In genomic region chr12:76560083-76560491, GRCh38 we compare ENCODE assay signal across 8 cellular contexts. TPM values are rescaled to one million over a fixed set of nuclear protein-coding genes. Genes with fewer than 3 reads are reported as not detected.
DNase-seq lines count a peak whose midpoint lies in the region; ATAC-seq and TF ChIP-seq lines count a peak whose summit lies in the region.

No MANE protein-coding gene starts in this region.

- H3K4me3 Mint-ChIP-seq in CD14-positive monocyte (peak overlapping the region; percentile 95 to 97), chondrocyte (ENCODE audit: unreplicated experiment) (peak overlapping the region; percentile 93), natural killer cell (peak overlapping the region; percentile 95)

- H3K27me3 ChIP-seq in KMS-11 (ENCODE audit: insufficient read depth, low read depth), result no peaks in the 10 kb centered on the region

- peak; percentile 12 for ATAC-seq in GM19468 (IDR thresholded peaks at IDR 0.05; ENCODE audit: extremely low read depth, unreplicated experiment)
- ATAC-seq in natural killer cell, result no peak

- peak overlapping the region; percentile 92 for H3K9ac ChIP-seq in KMS-11

- H2AFZ ChIP-seq in KMS-11 (ENCODE audit: low read depth), result peak overlapping the region; percentile 95

- no peak overlapping the region for H3K4me3 ChIP-seq in KMS-11 (IDR thresholded peaks at IDR 0.05; ENCODE audit: insufficient read depth, low read depth, low read length)

- peaks cover 40% of the 10 kb centered on the region for H3K79me2 ChIP-seq in KMS-11 (ENCODE audit: insufficient read depth, low read depth)

- H3K4me1 ChIP-seq in KMS-11 (ENCODE audit: low read depth, poor library complexity, severe bottlenecking), result peaks cover 19% of the 10 kb centered on the region

- H3K36me3 Mint-ChIP-seq in CD14-positive monocyte (peaks cover 5 to 6% of the 10 kb centered on the region in 2 donors), chondrocyte (ENCODE audit: low read depth) (no peaks in the 10 kb centered on the region), natural killer cell (no peaks in the 10 kb centered on the region)

- H3K36me3 ChIP-seq in KMS-11 (ENCODE audit: insufficient read depth), result no peaks in the 10 kb centered on the region

- peak overlapping the region; percentile 97 to 99 (median 98) for H3K27ac Mint-ChIP-seq in CD14-positive monocyte
- H3K27ac Mint-ChIP-seq in chondrocyte (ENCODE audit: unreplicated experiment), result peak overlapping the region; percentile 94
- H3K27ac Mint-ChIP-seq in natural killer cell, result peak overlapping the region; percentile 94

- intact Hi-C loops in CD14-positive monocyte (cut with micrococcal nuclease) (no loop called here), natural killer cell (cut with micrococcal nuclease) (no loop called here)

- peak overlapping the region; percentile 50 for H3K4me2 ChIP-seq in KMS-11

- no peaks in the 10 kb centered on the region for H3K27me3 Mint-ChIP-seq in CD14-positive monocyte (ENCODE audit: low read depth in 3 of 3)
- H3K27me3 Mint-ChIP-seq in chondrocyte (ENCODE audit: low read depth), result no peaks in the 10 kb centered on the region
- H3K27me3 Mint-ChIP-seq in natural killer cell (ENCODE audit: low read depth in 2 of 2), result no peaks in the 10 kb centered on the region

- H3K4me1 Mint-ChIP-seq in CD14-positive monocyte (peaks cover 52% of the 10 kb centered on the region), chondrocyte (ENCODE audit: low read depth) (peaks cover 33% of the 10 kb centered on the region), natural killer cell (peaks cover 24 to 32% of the 10 kb centered on the region in 2 donors)

- peak overlapping the region; percentile 82 for H3K27ac ChIP-seq in KMS-11

- TF ChIP-seq CTCF in CD14-positive monocyte (IDR thresholded peaks at IDR 0.05), result no peak
- TF ChIP-seq CTCF in KMS-11 (conservative IDR thresholded peaks at IDR 0.05; ENCODE audit: low read depth, low read length), result no peak
- no peak for TF ChIP-seq CTCF in chondrocyte (IDR thresholded peaks at IDR 0.05)
- no peak for TF ChIP-seq CTCF in natural killer cell (IDR thresholded peaks at IDR 0.05)

- H4K20me1 ChIP-seq in KMS-11 (ENCODE audit: insufficient read depth), result no peaks in the 10 kb centered on the region

- DNase-seq in CD14-positive monocyte (ENCODE audit: low spot score), result no peak
- DNase-seq in chondrocyte (ENCODE audit: low spot score), result no peak
- no peak for DNase-seq in natural killer cell
- no peak for DNase-seq in putamen (ENCODE audit: low spot score)
- DNase-seq in Ammon's horn (ENCODE audit: low spot score), result no peak
- no peak for DNase-seq in stimulated activated CD4-positive, alpha-beta T cell treated with anti-CD3 and anti-CD28 coated beads, Interleukin-4, amount 100 ng/mL, for 24 hours

- H3K9me3 Mint-ChIP-seq in CD14-positive monocyte (no peaks in the 10 kb centered on the region), chondrocyte (ENCODE audit: low read depth) (no peaks in the 10 kb centered on the region), natural killer cell (no peaks in the 10 kb centered on the region)

RNA-seq across cellular contexts. Expression of gene OSBPL8, which starts 0.5 kb away (rescaled TPM):
- polyA plus RNA-seq in CD14-positive monocyte, result 100 to 1,000 TPM; 147 to 167 TPM
- total RNA-seq in chondrocyte (94.2 to 105 TPM (median 95.3 TPM) in 3 replicates), natural killer cell (100 to 1,000 TPM; 133 to 154 (median 138) TPM)
